ENCODE assay signal across 23 cellular contexts in genomic region chr3:43434431-43434830, GRCh38.
"Had no signal": no experiment of that assay in that cellular context is flagged by ENCODE, and none has a peak within 500 bp of the region (broad histone marks: within the 10 kb centered on the region; RNA-seq: fewer than 3 reads in every experiment).

No MANE protein-coding gene starts in this region.

- ATAC-seq: HepG2, Panc1, PC-3, Right ventricle myocardium inferior, SK-N-SH treated with all-trans-retinoic acid at 6 μM for 48 hours had no signal

- H3K4me3 ChIP-seq: SJCRH30 had no signal

- DNase-seq: IMR-90, Karpas-422, KG1, MM.1S, NCI-H1092 treated with DMSO at 0.1 percent for 48 hours, NCI-H1436, NCI-H187, NCI-H2029, NCI-H2081 treated with DMSO at 0.1 percent for 48 hours, NCI-H2171, NCI-H226, NCI-H446, NCI-H510A, NCI-H524 treated with DMSO at 0.1 percent for 48 hours, NCI-H69, NCI-H774, PC-3, SHP77 treated with DMSO at 0.1 percent for 48 hours, SJCRH30 had no signal
